ENCODE assay signal across 29 cellular contexts in the genomic region with DNA sequence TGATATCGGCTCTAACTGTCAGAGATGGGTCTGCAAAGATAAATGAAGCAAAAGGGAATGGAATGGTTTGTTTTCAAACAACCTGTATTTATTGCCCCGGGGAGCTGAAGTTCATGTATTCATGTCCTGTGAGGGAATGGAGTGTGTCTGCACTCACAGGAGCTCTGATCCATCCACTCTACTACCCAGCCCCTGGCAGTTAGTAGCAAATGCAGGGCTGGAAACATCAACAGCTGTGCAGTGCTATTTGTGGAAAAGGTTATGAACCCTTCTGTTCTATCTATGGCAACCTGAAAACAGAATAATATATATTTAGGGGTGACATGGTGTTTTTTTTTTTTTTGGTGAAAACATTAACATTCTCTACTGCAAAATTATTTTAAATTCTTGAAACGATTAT. TPM values are rescaled to one million over a fixed set of nuclear protein-coding genes. Genes with fewer than 3 reads are reported as not detected.
"Had no signal": no experiment of that assay in that cellular context is flagged by ENCODE, and none has a peak within 500 bp of the region (broad histone marks: within the 10 kb centered on the region; RNA-seq: fewer than 3 reads in every experiment).

No MANE protein-coding gene starts in this region.

- H3K36me3 ChIP-seq: brain microvascular endothelial cell, gastrocnemius medialis, ovary, thoracic aorta, uterus had no signal

- DNase-seq: activated CD4-positive, alpha-beta T cell treated with anti-CD3 and anti-CD28 coated beads for 4 hours; activated CD4-positive, alpha-beta T cell treated with anti-CD3 and anti-CD28 coated beads, Interleukin-2, amount 50 U/mL, for 48 hours; activated CD8-positive, alpha-beta memory T cell treated with anti-CD3 and anti-CD28 coated beads for 24 hours; activated gamma-delta T cell; activated naive CD4-positive, alpha-beta T cell treated with anti-CD3 and anti-CD28 coated beads, Interleukin-2, amount 10 ng/mL, durations not matched to agents 7 days and 5 days; activated naive CD8-positive, alpha-beta T cell treated with anti-CD3 and anti-CD28 coated beads, Interleukin-2, amount 10 ng/mL, durations not matched to agents 7 days and 5 days; amniotic stem cell; brain microvascular endothelial cell; cortex of kidney; effector memory CD8-positive, alpha-beta T cell; erythroblast; gastrocnemius medialis; left colon; mammary epithelial cell; naive thymus-derived CD4-positive, alpha-beta T cell; ovary; retina; small intestine; stimulated activated CD4-positive, alpha-beta T cell treated with anti-CD3 and anti-CD28 coated beads, Interleukin-4, amount 100 ng/mL, for 24 hours; uterus had no signal

- H3K4me3 ChIP-seq: gastrocnemius medialis, hepatocyte, ovary, thoracic aorta, uterus had no signal

- H3K4me2 ChIP-seq: hepatocyte had no signal

- H3K27ac ChIP-seq: brain microvascular endothelial cell, gastrocnemius medialis, hepatocyte, ovary, thoracic aorta, uterus had no signal

- ATAC-seq: effector memory CD8-positive, alpha-beta T cell; gastrocnemius medialis; left colon; naive thymus-derived CD4-positive, alpha-beta T cell; sciatic nerve; stimulated activated effector memory CD8-positive, alpha-beta T cell treated with anti-CD3 and anti-CD28 coated beads, Interleukin-12 subunit alpha, Interleukin-12 subunit beta, amount 100 ng/mL, for 72 hours had no signal

- H3K27me3 ChIP-seq: brain microvascular endothelial cell, gastrocnemius medialis, hepatocyte, ovary, uterus had no signal

- H3K4me1 ChIP-seq: gastrocnemius medialis, uterus had no signal

- H3K79me2 ChIP-seq: hepatocyte had no signal

- H2AFZ ChIP-seq: hepatocyte had no signal

- H3K9me3 ChIP-seq: gastrocnemius medialis, ovary, thoracic aorta, uterus had no signal

RNA-seq across cellular contexts. Expression of gene AGR2, which starts 9.8 kb away (rescaled TPM):
- total RNA-seq: activated naive CD8-positive, alpha-beta T cell treated with anti-CD3 and anti-CD28 coated beads, Interleukin-2, amount 10 ng/mL, durations not matched to agents 7 days and 5 days; astrocyte; cardiac septum; chondrocyte; naive thymus-derived CD4-positive, alpha-beta T cell; subcutaneous adipose tissue had no signal
- polyA plus RNA-seq: naive thymus-derived CD4-positive, alpha-beta T cell; neural cell had no signal
